Comparison of ENCODE assay signal across 16 cellular contexts in genomic region chr19:6261883-6262282, GRCh38. TPM values are rescaled to one million over a fixed set of nuclear protein-coding genes. Genes with fewer than 3 reads are reported as not detected.
DNase-seq lines count a peak whose midpoint lies in the region; ATAC-seq and TF ChIP-seq lines count a peak whose summit lies in the region.
"Had no signal": no experiment of that assay in that cellular context is flagged by ENCODE, and none has a peak within 500 bp of the region (broad histone marks: within the 10 kb centered on the region; RNA-seq: fewer than 3 reads in every experiment).

No MANE protein-coding gene starts in this region.

- H3K4me1 Mint-ChIP-seq in activated CD8-positive, alpha-beta T cell treated with anti-CD3 and anti-CD28 coated beads for 36 hours (ENCODE audit: low read depth) = peaks cover 22% of the 10 kb centered on the region
- H3K4me1 Mint-ChIP-seq in stimulated activated naive B cell treated with anti-CD40 and anti-IgM and Interleukin-4, amounts not matched to agents 10 μg/mL and 1 μg/mL and 100 μg/mL, for 72 hours = peaks cover 21 to 27% of the 10 kb centered on the region in 2 donors

- peak overlapping the region; percentile 1 for H3K27ac Mint-ChIP-seq in activated CD8-positive, alpha-beta T cell treated with anti-CD3 and anti-CD28 coated beads for 36 hours
- H3K27ac Mint-ChIP-seq in stimulated activated naive B cell treated with anti-CD40 and anti-IgM and Interleukin-4, amounts not matched to agents 10 μg/mL and 1 μg/mL and 100 μg/mL, for 72 hours = no peak overlapping the region
- H3K27ac Mint-ChIP-seq: B cell had no signal

- in situ Hi-C loops in GM13976 (cut with MboI; ENCODE audit: low sequenced_read_pairs, unreplicated experiment) = no loop called here

- no peaks in the 10 kb centered on the region for H3K9me3 ChIP-seq in mucosa of descending colon
- no peaks in the 10 kb centered on the region for H3K9me3 ChIP-seq in skeletal muscle tissue (ENCODE audit: control insufficient read depth in 3 of 3, low read length in 3 of 3)

- H3K27ac ChIP-seq in skeletal muscle tissue (ENCODE audit: low read depth, low read length) = no peak overlapping the region
- H3K27ac ChIP-seq: GM23248 had no signal

- intact Hi-C loops in activated CD8-positive, alpha-beta T cell treated with anti-CD3 and anti-CD28 coated beads for 36 hours (cut with micrococcal nuclease) = no loop called here
- intact Hi-C loops in mucosa of descending colon (cut with DNase I, micrococcal nuclease) = no loop called here

- H3K4me3 ChIP-seq in mucosa of descending colon = no peak overlapping the region
- no peak overlapping the region for H3K4me3 ChIP-seq in skeletal muscle tissue (ENCODE audit: low read length in 3 of 3)
- H3K4me3 ChIP-seq: GM23248 had no signal

- CTCF ChIA-PET in activated CD8-positive, alpha-beta T cell treated with anti-CD3 and anti-CD28 coated beads for 36 hours (lab: Charles Lee) = interaction anchor here (1.0 to 1.4 kb wide), 2 partner anchors 8 to 213 kb away, joined by 3 read pairs; no protein-coding TSS in a partner anchor

- no peaks in the 10 kb centered on the region for H3K27me3 Mint-ChIP-seq in activated CD8-positive, alpha-beta T cell treated with anti-CD3 and anti-CD28 coated beads for 36 hours
- H3K27me3 Mint-ChIP-seq in stimulated activated naive B cell treated with anti-CD40 and anti-IgM and Interleukin-4, amounts not matched to agents 10 μg/mL and 1 μg/mL and 100 μg/mL, for 72 hours = no peaks in the 10 kb centered on the region
- H3K27me3 Mint-ChIP-seq: B cell had no signal

- peak; percentile 11 for DNase-seq in GM13976 (ENCODE audit: low spot score)
- DNase-seq in activated CD8-positive, alpha-beta T cell treated with anti-CD3 and anti-CD28 coated beads for 36 hours = no peak
- DNase-seq in mucosa of descending colon = peak in 2 of 3 donors; percentile 21 to 42
- DNase-seq in stimulated activated naive B cell treated with anti-CD40 and anti-IgM and Interleukin-4, amounts not matched to agents 10 μg/mL and 1 μg/mL and 100 μg/mL, for 72 hours = no peak
- DNase-seq: DMS79 treated with DMSO at 0.1 percent for 48 hours, GM23248, NCI-H1048, NCI-H1436 treated with DMSO at 0.1 percent for 48 hours, NCI-H2029 treated with DMSO at 0.1 percent for 48 hours, NCI-H510A, NCI-H774, PC-3 had no signal

- no peak overlapping the region for H3K4me3 Mint-ChIP-seq in activated CD8-positive, alpha-beta T cell treated with anti-CD3 and anti-CD28 coated beads for 36 hours
- H3K4me3 Mint-ChIP-seq in stimulated activated naive B cell treated with anti-CD40 and anti-IgM and Interleukin-4, amounts not matched to agents 10 μg/mL and 1 μg/mL and 100 μg/mL, for 72 hours = no peak overlapping the region
- H3K4me3 Mint-ChIP-seq: B cell had no signal

- peak overlapping the region in 2 of 3 donors; percentile 25 to 38 for H3K9ac ChIP-seq in skeletal muscle tissue (ENCODE audit: low read depth in 1 of 3, low read length in 3 of 3)
- H3K9ac ChIP-seq: GM23248 had no signal

- H3K27me3 ChIP-seq in skeletal muscle tissue (ENCODE audit: control insufficient read depth in 3 of 3, insufficient read depth in 3 of 3, low read length in 3 of 3) = no peaks in the 10 kb centered on the region

- peaks cover 3% of the 10 kb centered on the region for H3K4me1 ChIP-seq in mucosa of descending colon (ENCODE audit: low read depth)
- peaks cover 33 to 57% (median 45%) of the 10 kb centered on the region in 3 donors for H3K4me1 ChIP-seq in skeletal muscle tissue (ENCODE audit: control insufficient read depth in 3 of 3, insufficient read depth in 3 of 3, low read length in 3 of 3)

- POLR2A ChIA-PET in activated CD8-positive, alpha-beta T cell treated with anti-CD3 and anti-CD28 coated beads for 36 hours (lab: Charles Lee) = interaction anchor here (0.6 kb wide), 1 partner anchor 35 kb away, joined by 3 read pairs; no protein-coding TSS in a partner anchor

- H3K36me3 Mint-ChIP-seq in activated CD8-positive, alpha-beta T cell treated with anti-CD3 and anti-CD28 coated beads for 36 hours (ENCODE audit: low read depth) = peaks cover 44% of the 10 kb centered on the region
- H3K36me3 Mint-ChIP-seq in stimulated activated naive B cell treated with anti-CD40 and anti-IgM and Interleukin-4, amounts not matched to agents 10 μg/mL and 1 μg/mL and 100 μg/mL, for 72 hours = peaks cover 61 to 74% of the 10 kb centered on the region in 2 donors

- TF ChIP-seq CTCF in GM13976 (IDR thresholded peaks at IDR 0.05; ENCODE audit: borderline replicate concordance, control extremely low read depth, extremely low read depth, insufficient read depth, missing control alignments) (no peak), mucosa of descending colon (IDR thresholded peaks at IDR 0.05) (no peak)
- TF ChIP-seq CTCF in activated CD8-positive, alpha-beta T cell treated with anti-CD3 and anti-CD28 coated beads for 36 hours (IDR thresholded peaks at IDR 0.05) = no peak

- H3K36me3 ChIP-seq in mucosa of descending colon (ENCODE audit: low read depth) (no peaks in the 10 kb centered on the region), skeletal muscle tissue (ENCODE audit: control insufficient read depth in 3 of 3, insufficient read depth in 3 of 3, low read length in 3 of 3) (peaks cover 9 to 17% (median 15%) of the 10 kb centered on the region in 3 donors)

- H3K9me3 Mint-ChIP-seq in activated CD8-positive, alpha-beta T cell treated with anti-CD3 and anti-CD28 coated beads for 36 hours = no peaks in the 10 kb centered on the region
- H3K9me3 Mint-ChIP-seq in stimulated activated naive B cell treated with anti-CD40 and anti-IgM and Interleukin-4, amounts not matched to agents 10 μg/mL and 1 μg/mL and 100 μg/mL, for 72 hours = no peaks in the 10 kb centered on the region

- ATAC-seq in activated CD8-positive, alpha-beta T cell treated with anti-CD3 and anti-CD28 coated beads for 36 hours = no peak
- ATAC-seq in mucosa of descending colon (no peak), HG03571 (IDR thresholded peaks at IDR 0.05; ENCODE audit: unreplicated experiment) (no peak), HG02870 (IDR thresholded peaks at IDR 0.05; ENCODE audit: unreplicated experiment) (no peak)
- ATAC-seq in stimulated activated naive B cell treated with anti-CD40 and anti-IgM and Interleukin-4, amounts not matched to agents 10 μg/mL and 1 μg/mL and 100 μg/mL, for 72 hours (replicated peaks) = no peak
- ATAC-seq: PC-3 had no signal

RNA-seq across cellular contexts. Expression of gene MLLT1, which starts 17.9 kb away (rescaled TPM):
- total RNA-seq in activated CD8-positive, alpha-beta T cell treated with anti-CD3 and anti-CD28 coated beads for 36 hours = 10 to 100 TPM; 41.4 to 44.6 TPM
- 10 to 100 TPM; 32.5 to 75.3 (median 33.7) TPM for total RNA-seq in mucosa of descending colon
- 2.6 TPM for total RNA-seq in skeletal muscle tissue

Comparison
In these comparisons a context has a peak if more than half of its experiments do, and no peak if none do; other contexts are left out.
1. DNase-seq: peak in GM13976 (single experiment) and mucosa of descending colon (2 of 3); none in activated CD8-positive, alpha-beta T cell treated with anti-CD3 and anti-CD28 coated beads for 36 hours (single experiment) and stimulated activated naive B cell treated with anti-CD40 and anti-IgM and Interleukin-4, amounts not matched to agents 10 μg/mL and 1 μg/mL and 100 μg/mL, for 72 hours (single experiment).